In the genomic region with DNA sequence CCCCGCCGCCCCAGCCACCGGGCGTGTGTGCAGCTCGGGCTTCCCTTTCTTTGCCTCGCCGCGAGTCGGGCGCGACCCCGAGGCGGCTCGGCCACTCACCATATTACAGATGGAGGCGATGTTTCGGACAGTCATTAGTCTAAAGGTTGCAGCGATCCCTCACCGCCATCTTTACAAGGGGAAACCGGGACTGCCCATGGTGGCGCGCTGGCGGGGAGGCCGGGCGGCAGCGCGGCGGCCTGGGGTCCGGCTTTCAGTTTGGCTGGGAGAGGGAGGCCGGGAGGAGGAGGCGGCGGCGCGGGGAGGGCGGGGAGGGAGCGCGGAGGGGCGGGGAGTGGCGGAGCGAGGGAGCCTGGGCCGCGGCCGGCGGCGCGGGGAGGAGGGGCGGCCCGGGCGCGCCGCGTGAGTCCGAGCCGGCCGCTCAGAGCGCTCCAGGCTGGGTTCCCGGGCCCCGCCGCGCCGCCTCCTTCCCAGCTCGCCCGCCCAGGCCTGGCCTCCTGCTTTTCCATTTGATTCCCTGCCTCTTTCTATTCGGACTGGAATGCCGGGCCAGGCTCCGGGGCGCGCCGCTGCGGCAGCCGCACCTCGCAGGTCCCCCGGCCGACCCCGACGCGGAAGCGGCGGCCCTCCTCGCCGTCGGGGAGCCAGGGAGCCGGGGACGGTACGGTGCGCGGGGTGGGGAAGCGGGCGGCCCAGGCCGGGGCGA, we compare ENCODE assay signal across 8 cellular contexts. TPM values are rescaled to one million over a fixed set of nuclear protein-coding genes. Genes with fewer than 3 reads are reported as not detected.
DNase-seq lines count a peak whose midpoint lies in the region; ATAC-seq and TF ChIP-seq lines count a peak whose summit lies in the region.

USP46 (minus strand) TSS at position 286 of the 706 bp plus-strand sequence; CDS start at position 135, 151 bp downstream.

- peak; percentile 76 for ATAC-seq in GM21786 (IDR thresholded peaks at IDR 0.05; ENCODE audit: unreplicated experiment)
- peak; percentile 92 for ATAC-seq in left ventricle myocardium superior

- no peaks in the 10 kb centered on the region for H3K27me3 ChIP-seq in KMS-11 (ENCODE audit: insufficient read depth, low read depth)

- TF ChIP-seq CTCF in GM10248 (IDR thresholded peaks at IDR 0.05; ENCODE audit: control extremely low read depth, extremely low read depth, low read depth, missing control alignments) (no peak), KMS-11 (conservative IDR thresholded peaks at IDR 0.05; ENCODE audit: low read depth, low read length) (no peak), progenitor cell of endocrine pancreas (IDR thresholded peaks at IDR 0.05; ENCODE audit: unreplicated experiment) (no peak)

- POLR2A ChIA-PET in GM10248 (lab: Yijun Ruan, JAX) = no interaction called here

- peak within 1 kb of the TSS; percentile 90 for H2AFZ ChIP-seq in KMS-11 (ENCODE audit: low read depth)

- peak within 1 kb of the TSS; percentile 84 for H3K4me3 Mint-ChIP-seq in progenitor cell of endocrine pancreas (ENCODE audit: low read depth)

- H3K9me3 Mint-ChIP-seq in progenitor cell of endocrine pancreas (ENCODE audit: low read depth) = no peaks in the 10 kb centered on the region

- H3K4me3 ChIP-seq in KMS-11 (IDR thresholded peaks at IDR 0.05; ENCODE audit: insufficient read depth, low read depth, low read length) = peak within 1 kb of the TSS; percentile 90

- H3K27ac ChIP-seq in KMS-11 = peak within 1 kb of the TSS; percentile 40

- H3K36me3 Mint-ChIP-seq in progenitor cell of endocrine pancreas (ENCODE audit: insufficient read depth) = peaks cover 9% of the 10 kb centered on the region

- H3K9ac ChIP-seq in KMS-11 = peak within 1 kb of the TSS; percentile 84

- H3K27ac Mint-ChIP-seq in progenitor cell of endocrine pancreas = peak within 1 kb of the TSS; percentile 96

- H3K36me3 ChIP-seq in KMS-11 (ENCODE audit: insufficient read depth) = no peaks in the 10 kb centered on the region

- H3K4me1 Mint-ChIP-seq in progenitor cell of endocrine pancreas (ENCODE audit: low read depth) = peaks cover 26% of the 10 kb centered on the region

- H4K20me1 ChIP-seq in KMS-11 (ENCODE audit: insufficient read depth) = no peaks in the 10 kb centered on the region

- DNase-seq in GM10248 (ENCODE audit: extremely low spot score) (peak; percentile 92), T follicular helper cell (ENCODE audit: low read depth) (peak; percentile 14), amygdala (lab: John Stamatoyannopoulos, UW) (peak in 52 of 56 donors; percentile 9 to 80 (median 60)), left ventricle myocardium superior (peak; percentile 91), progenitor cell of endocrine pancreas (ENCODE audit: low spot score, unreplicated experiment) (peak; percentile 54), GOT3 (lab: John Stamatoyannopoulos, UW) (no peak)

- H3K27me3 Mint-ChIP-seq in progenitor cell of endocrine pancreas = no peaks in the 10 kb centered on the region

- CTCF ChIA-PET in GM10248 (lab: Yijun Ruan, JAX) = interaction anchor here (0.7 to 2.6 kb wide), 6 partner anchors 9 to 325 kb away, joined by 3 to 14 read pairs (median 3); no protein-coding TSS in a partner anchor

- H3K79me2 ChIP-seq in KMS-11 (ENCODE audit: insufficient read depth, low read depth) = no peaks in the 10 kb centered on the region

- H3K4me2 ChIP-seq in KMS-11 = peak within 1 kb of the TSS; percentile 60

- intact Hi-C loops in left ventricle myocardium superior (cut with micrococcal nuclease) = no loop called here

- H3K4me1 ChIP-seq in KMS-11 (ENCODE audit: low read depth, poor library complexity, severe bottlenecking) = peaks cover 7% of the 10 kb centered on the region

RNA-seq across cellular contexts. Expression of gene USP46, which starts in this region (rescaled TPM):
- total RNA-seq in left ventricle myocardium superior = 61.1 TPM
- 33.1 and 33.6 TPM in 2 replicates for total RNA-seq in progenitor cell of endocrine pancreas
